2 cellular contexts compared by ENCODE assay signal in genomic region chr1:116176306-116176789, GRCh38.
TF ChIP-seq lines count a peak whose summit lies in the region.

No MANE protein-coding gene starts in this region.

TF ChIP-seq in HepG2, 621 proteins besides CTCF, POLR2A, EP300 and RAD21 (continued from another document and continues in another):
- TF ChIP-seq, protein P1, sequence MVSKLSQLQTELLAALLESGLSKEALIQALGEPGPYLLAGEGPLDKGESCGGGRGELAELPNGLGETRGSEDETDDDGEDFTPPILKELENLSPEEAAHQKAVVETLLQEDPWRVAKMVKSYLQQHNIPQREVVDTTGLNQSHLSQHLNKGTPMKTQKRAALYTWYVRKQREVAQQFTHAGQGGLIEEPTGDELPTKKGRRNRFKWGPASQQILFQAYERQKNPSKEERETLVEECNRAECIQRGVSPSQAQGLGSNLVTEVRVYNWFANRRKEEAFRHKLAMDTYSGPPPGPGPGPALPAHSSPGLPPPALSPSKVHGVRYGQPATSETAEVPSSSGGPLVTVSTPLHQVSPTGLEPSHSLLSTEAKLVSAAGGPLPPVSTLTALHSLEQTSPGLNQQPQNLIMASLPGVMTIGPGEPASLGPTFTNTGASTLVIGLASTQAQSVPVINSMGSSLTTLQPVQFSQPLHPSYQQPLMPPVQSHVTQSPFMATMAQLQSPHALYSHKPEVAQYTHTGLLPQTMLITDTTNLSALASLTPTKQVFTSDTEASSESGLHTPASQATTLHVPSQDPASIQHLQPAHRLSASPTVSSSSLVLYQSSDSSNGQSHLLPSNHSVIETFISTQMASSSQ (IDR thresholded peaks at IDR 0.05; ENCODE audit: low read depth), result no peak
- TF ChIP-seq, protein P1 (CRISPR knock-in tag; IDR thresholded peaks at IDR 0.05; ENCODE audit: borderline replicate concordance), result peak; percentile 86
- TF ChIP-seq ZNF34 (CRISPR knock-in tag; IDR thresholded peaks at IDR 0.05; ENCODE audit: borderline replicate concordance), result no peak
- peak; percentile 32; the same call in 1 of the 2 replicates for TF ChIP-seq HNF4G (IDR thresholded peaks at IDR 0.05; ENCODE audit: borderline replicate concordance, low read depth, low read length)
- TF ChIP-seq HNF4G (CRISPR knock-in tag; IDR thresholded peaks at IDR 0.05; ENCODE audit: borderline replicate concordance, low read depth), result peak; percentile 66; the same call in 1 of the 2 replicates
- no peak for TF ChIP-seq USF2 (IDR thresholded peaks at IDR 0.05; ENCODE audit: low read depth, low read length)
- TF ChIP-seq USF2 (CRISPR knock-in tag; IDR thresholded peaks at IDR 0.05; ENCODE audit: borderline replicate concordance), result no peak
- peak; percentile 35; the same call in 1 of the 2 replicates for TF ChIP-seq HIC2 (CRISPR knock-in tag; IDR thresholded peaks at IDR 0.05; ENCODE audit: low read depth)
- TF ChIP-seq ZNF670 (CRISPR knock-in tag; IDR thresholded peaks at IDR 0.05; ENCODE audit: borderline replicate concordance), result no peak
- no peak for TF ChIP-seq KAT2B (IDR thresholded peaks at IDR 0.05; ENCODE audit: borderline replicate concordance, low read depth, low read length)
- peak; percentile 83 for TF ChIP-seq PITX1 (CRISPR knock-in tag; IDR thresholded peaks at IDR 0.05)
- TF ChIP-seq ZNF143 (CRISPR knock-in tag; IDR thresholded peaks at IDR 0.05), result no peak
- TF ChIP-seq RXRB (CRISPR knock-in tag; IDR thresholded peaks at IDR 0.05; ENCODE audit: borderline replicate concordance), result peak; percentile 80
- no peak for TF ChIP-seq TCF7L2 (IDR thresholded peaks at IDR 0.05; ENCODE audit: low read depth, low read length)
- TF ChIP-seq ELF3 (CRISPR knock-in tag; IDR thresholded peaks at IDR 0.05), result 0 out of 2 replicates have a peak, but pooled peaks have one; percentile 25
- TF ChIP-seq ZBTB20 (CRISPR knock-in tag; IDR thresholded peaks at IDR 0.05; ENCODE audit: borderline replicate concordance, low read depth), result peak; percentile 19; the same call in 1 of the 2 replicates
- no peak for TF ChIP-seq DRAP1 (CRISPR knock-in tag; IDR thresholded peaks at IDR 0.05)
- no peak for TF ChIP-seq ZNF567 (CRISPR knock-in tag; IDR thresholded peaks at IDR 0.05; ENCODE audit: borderline replicate concordance)
- TF ChIP-seq ATRX (CRISPR knock-in tag; IDR thresholded peaks at IDR 0.05; ENCODE audit: borderline replicate concordance), result no peak
- TF ChIP-seq TAF15 (IDR thresholded peaks at IDR 0.05; ENCODE audit: low read depth, low read length, poor library complexity, severe bottlenecking), result no peak
- TF ChIP-seq BORCS8-MEF2B (CRISPR knock-in tag; IDR thresholded peaks at IDR 0.05), result no peak
- peak; percentile 30; the same call in 1 of the 2 replicates for TF ChIP-seq ZNF430 (CRISPR knock-in tag; IDR thresholded peaks at IDR 0.05)
- no peak for TF ChIP-seq SATB2 (CRISPR knock-in tag; IDR thresholded peaks at IDR 0.05)

TF ChIP-seq in GM23338, 12 proteins besides CTCF, POLR2A, EP300 and RAD21 (continued from another document):
- TF ChIP-seq EZH2phosphoT487 (IDR thresholded peaks at IDR 0.05; ENCODE audit: unreplicated experiment), result no peak
- no peak for TF ChIP-seq POLR2AphosphoS5 (IDR thresholded peaks at IDR 0.05; ENCODE audit: low read depth)
- no peak for TF ChIP-seq EZH2 (IDR thresholded peaks at IDR 0.05; ENCODE audit: low read depth, unreplicated experiment)
- no peak for TF ChIP-seq JUNB (IDR thresholded peaks at IDR 0.05; ENCODE audit: unreplicated experiment)
- TF ChIP-seq CREB1 (CRISPR knock-in tag; IDR thresholded peaks at IDR 0.05; ENCODE audit: low read depth), result no peak
- no peak for TF ChIP-seq ZNF114 (CRISPR knock-in tag; IDR thresholded peaks at IDR 0.05)
- TF ChIP-seq, protein P2, sequence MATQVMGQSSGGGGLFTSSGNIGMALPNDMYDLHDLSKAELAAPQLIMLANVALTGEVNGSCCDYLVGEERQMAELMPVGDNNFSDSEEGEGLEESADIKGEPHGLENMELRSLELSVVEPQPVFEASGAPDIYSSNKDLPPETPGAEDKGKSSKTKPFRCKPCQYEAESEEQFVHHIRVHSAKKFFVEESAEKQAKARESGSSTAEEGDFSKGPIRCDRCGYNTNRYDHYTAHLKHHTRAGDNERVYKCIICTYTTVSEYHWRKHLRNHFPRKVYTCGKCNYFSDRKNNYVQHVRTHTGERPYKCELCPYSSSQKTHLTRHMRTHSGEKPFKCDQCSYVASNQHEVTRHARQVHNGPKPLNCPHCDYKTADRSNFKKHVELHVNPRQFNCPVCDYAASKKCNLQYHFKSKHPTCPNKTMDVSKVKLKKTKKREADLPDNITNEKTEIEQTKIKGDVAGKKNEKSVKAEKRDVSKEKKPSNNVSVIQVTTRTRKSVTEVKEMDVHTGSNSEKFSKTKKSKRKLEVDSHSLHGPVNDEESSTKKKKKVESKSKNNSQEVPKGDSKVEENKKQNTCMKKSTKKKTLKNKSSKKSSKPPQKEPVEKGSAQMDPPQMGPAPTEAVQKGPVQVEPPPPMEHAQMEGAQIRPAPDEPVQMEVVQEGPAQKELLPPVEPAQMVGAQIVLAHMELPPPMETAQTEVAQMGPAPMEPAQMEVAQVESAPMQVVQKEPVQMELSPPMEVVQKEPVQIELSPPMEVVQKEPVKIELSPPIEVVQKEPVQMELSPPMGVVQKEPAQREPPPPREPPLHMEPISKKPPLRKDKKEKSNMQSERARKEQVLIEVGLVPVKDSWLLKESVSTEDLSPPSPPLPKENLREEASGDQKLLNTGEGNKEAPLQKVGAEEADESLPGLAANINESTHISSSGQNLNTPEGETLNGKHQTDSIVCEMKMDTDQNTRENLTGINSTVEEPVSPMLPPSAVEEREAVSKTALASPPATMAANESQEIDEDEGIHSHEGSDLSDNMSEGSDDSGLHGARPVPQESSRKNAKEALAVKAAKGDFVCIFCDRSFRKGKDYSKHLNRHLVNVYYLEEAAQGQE (IDR thresholded peaks at IDR 0.05; ENCODE audit: unreplicated experiment), result no peak
- no peak for TF ChIP-seq STAT1 (IDR thresholded peaks at IDR 0.05; ENCODE audit: unreplicated experiment)
